9 cellular contexts compared by ENCODE assay signal in genomic region chr2:190216829-190217228, GRCh38.
DNase-seq lines count a peak whose midpoint lies in the region; ATAC-seq lines count a peak whose summit lies in the region.
"Had no signal": no experiment of that assay in that cellular context is flagged by ENCODE, and none has a peak within 500 bp of the region (broad histone marks: within the 10 kb centered on the region; RNA-seq: fewer than 3 reads in every experiment).

No MANE protein-coding gene starts in this region.

- ATAC-seq in Right ventricle myocardium inferior (peak; percentile 23), HG03095 (IDR thresholded peaks at IDR 0.05; ENCODE audit: unreplicated experiment) (no peak), GM19351 (IDR thresholded peaks at IDR 0.05; ENCODE audit: unreplicated experiment) (no peak), HG03442 (IDR thresholded peaks at IDR 0.05; ENCODE audit: unreplicated experiment) (no peak)

- DNase-seq in Right ventricle myocardium inferior (ENCODE audit: missing footprints) (peak; percentile 67), cardiac septum (ENCODE audit: low spot score) (no peak), NCI-H345 treated with DMSO at 0.1 percent for 48 hours (lab: John Stamatoyannopoulos, UW; ENCODE audit: unreplicated experiment) (peak; percentile 89), glomerular visceral epithelial cell (ENCODE audit: extremely low spot score) (peak; percentile 39), DMS114 treated with DMSO at 0.1 percent for 48 hours (lab: John Stamatoyannopoulos, UW; ENCODE audit: unreplicated experiment) (no peak)
- DNase-seq: HFFc6 had no signal

- intact Hi-C loops in Right ventricle myocardium inferior (cut with DNase I) (no loop called here), cardiac septum (cut with DNase I) (no loop called here)

Comparison
In these comparisons a context has a peak if more than half of its experiments do, and no peak if none do; other contexts are left out.
1. DNase-seq: peak in Right ventricle myocardium inferior (single experiment), NCI-H345 treated with DMSO at 0.1 percent for 48 hours (single experiment) and glomerular visceral epithelial cell (single experiment); none in cardiac septum (single experiment) and DMS114 treated with DMSO at 0.1 percent for 48 hours (single experiment).